16 cellular contexts compared by ENCODE assay signal in the genomic region with DNA sequence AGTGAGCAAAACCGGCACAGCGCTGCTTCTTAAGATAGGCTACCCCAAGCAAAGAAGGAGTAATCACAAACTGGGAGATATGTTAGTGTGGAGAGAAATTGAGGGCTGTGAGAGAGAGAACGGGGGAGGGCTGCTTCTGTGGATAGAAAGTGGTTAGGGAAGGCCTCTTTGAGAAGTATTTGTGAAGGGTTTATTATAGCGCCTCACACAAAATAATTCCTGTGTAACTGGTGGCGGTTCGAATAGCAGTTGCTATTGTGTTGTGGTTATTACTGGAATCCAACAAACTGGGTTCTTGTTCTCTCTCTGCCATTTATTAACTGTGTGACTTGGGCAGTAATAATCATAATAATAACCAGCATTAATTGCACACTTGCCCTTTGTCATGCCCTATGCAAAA. TPM values are rescaled to one million over a fixed set of nuclear protein-coding genes. Genes with fewer than 3 reads are reported as not detected.
DNase-seq lines count a peak whose midpoint lies in the region; ATAC-seq and TF ChIP-seq lines count a peak whose summit lies in the region.
"Had no signal": no experiment of that assay in that cellular context is flagged by ENCODE, and none has a peak within 500 bp of the region (broad histone marks: within the 10 kb centered on the region; RNA-seq: fewer than 3 reads in every experiment).

No MANE protein-coding gene starts in this region.

- DNase-seq in activated naive CD4-positive, alpha-beta T cell treated with anti-CD3 and anti-CD28 coated beads for 36 hours, result no peak
- no peak for DNase-seq in activated naive CD4-positive, alpha-beta T cell (lab: John Stamatoyannopoulos, UW)
- DNase-seq in GM23338 (ENCODE audit: low spot score) (no peak), myocyte (ENCODE audit: low read depth) (peak; percentile 63), NCI-H1436 (lab: John Stamatoyannopoulos, UW) (no peak), esophagus squamous epithelium (lab: John Stamatoyannopoulos, UW) (no peak)
- DNase-seq in stimulated activated naive B cell treated with anti-CD40 and anti-IgM and Interleukin-4, amounts not matched to agents 10 μg/mL and 1 μg/mL and 100 μg/mL, for 72 hours, result no peak
- no peak for DNase-seq in stimulated activated CD4-positive, alpha-beta T cell treated with anti-CD3 and anti-CD28 coated beads, Interleukin-4, amount 100 ng/mL, for 4 hours
- DNase-seq: CD8-positive, alpha-beta T cell; DMS79 treated with DMSO at 0.1 percent for 48 hours; H7; MG63; NCI-H1105 treated with DMSO at 0.1 percent for 48 hours; NCI-H187 treated with DMSO at 0.1 percent for 48 hours; NCI-H446; PC-3 had no signal

- WGBS in esophagus squamous epithelium, 2 donors, result 89% methylated on average over 6 of the region's 6 CpGs

- TF ChIP-seq CTCF in GM23338 (conservative IDR thresholded peaks at IDR 0.05; ENCODE audit: low read depth in 2 of 2), result no peak
- TF ChIP-seq CTCF in esophagus squamous epithelium (IDR thresholded peaks at IDR 0.05), result no peak

- no peaks in the 10 kb centered on the region for H3K27me3 Mint-ChIP-seq in activated naive CD4-positive, alpha-beta T cell treated with anti-CD3 and anti-CD28 coated beads for 36 hours (ENCODE audit: low read depth)
- H3K27me3 Mint-ChIP-seq in GM23338 (ENCODE audit: insufficient read depth, low read depth, poor library complexity), result peaks cover 25% of the 10 kb centered on the region
- H3K27me3 Mint-ChIP-seq in stimulated activated naive B cell treated with anti-CD40 and anti-IgM and Interleukin-4, amounts not matched to agents 10 μg/mL and 1 μg/mL and 100 μg/mL, for 72 hours, result no peaks in the 10 kb centered on the region

- peaks cover 31% of the 10 kb centered on the region for H3K27me3 ChIP-seq in GM23338 (ENCODE audit: insufficient read depth)
- H3K27me3 ChIP-seq in esophagus squamous epithelium, result no peaks in the 10 kb centered on the region
- H3K27me3 ChIP-seq: MG63 had no signal

- H3K79me2 ChIP-seq in GM23338 (replicated peaks; ENCODE audit: insufficient read depth), result no peaks in the 10 kb centered on the region

- peaks cover 31% of the 10 kb centered on the region for H3K4me1 Mint-ChIP-seq in activated naive CD4-positive, alpha-beta T cell treated with anti-CD3 and anti-CD28 coated beads for 36 hours (ENCODE audit: low read depth)
- H3K4me1 Mint-ChIP-seq in GM23338, result peaks cover 43% of the 10 kb centered on the region
- H3K4me1 Mint-ChIP-seq in stimulated activated naive B cell treated with anti-CD40 and anti-IgM and Interleukin-4, amounts not matched to agents 10 μg/mL and 1 μg/mL and 100 μg/mL, for 72 hours, result peaks cover 14 to 51% of the 10 kb centered on the region in 2 donors

- no peaks in the 10 kb centered on the region for H3K9me3 ChIP-seq in esophagus squamous epithelium
- H3K9me3 ChIP-seq: MG63 had no signal

- no peaks in the 10 kb centered on the region for H3K9me2 ChIP-seq in GM23338 (ENCODE audit: insufficient read depth)

- peaks cover 9% of the 10 kb centered on the region for H3F3A ChIP-seq in GM23338 (replicated peaks; ENCODE audit: low read depth)

- no peak for TF ChIP-seq POLR2A in esophagus squamous epithelium (IDR thresholded peaks at IDR 0.05)

- H3K4me1 ChIP-seq in GM23338 (ENCODE audit: insufficient read depth) (peaks cover 7% of the 10 kb centered on the region; the same call in 1 of the 2 replicates), esophagus squamous epithelium (peaks cover 0 to 40% (median 0%) of the 10 kb centered on the region in 3 donors)

- H3K4me3 ChIP-seq in GM23338 (peak overlapping the region; percentile 43), esophagus squamous epithelium (no peak overlapping the region)
- H3K4me3 ChIP-seq: MG63 had no signal

- no peak for ATAC-seq in GM23338
- no peak for ATAC-seq in stimulated activated naive B cell treated with anti-CD40 and anti-IgM and Interleukin-4, amounts not matched to agents 10 μg/mL and 1 μg/mL and 100 μg/mL, for 72 hours (replicated peaks)
- ATAC-seq: CD8-positive, alpha-beta T cell; PC-3 had no signal

- no peak overlapping the region for H3K4me3 Mint-ChIP-seq in activated naive CD4-positive, alpha-beta T cell treated with anti-CD3 and anti-CD28 coated beads for 36 hours
- no peak overlapping the region; the same call in 2 of the 3 replicates for H3K4me3 Mint-ChIP-seq in GM23338
- no peak overlapping the region for H3K4me3 Mint-ChIP-seq in stimulated activated naive B cell treated with anti-CD40 and anti-IgM and Interleukin-4, amounts not matched to agents 10 μg/mL and 1 μg/mL and 100 μg/mL, for 72 hours
- H3K4me3 Mint-ChIP-seq: CD8-positive, alpha-beta T cell had no signal

- no peaks in the 10 kb centered on the region for H3K9me3 Mint-ChIP-seq in activated naive CD4-positive, alpha-beta T cell treated with anti-CD3 and anti-CD28 coated beads for 36 hours
- H3K9me3 Mint-ChIP-seq in GM23338, result no peaks in the 10 kb centered on the region; the same call in 2 of the 3 replicates
- no peaks in the 10 kb centered on the region for H3K9me3 Mint-ChIP-seq in stimulated activated naive B cell treated with anti-CD40 and anti-IgM and Interleukin-4, amounts not matched to agents 10 μg/mL and 1 μg/mL and 100 μg/mL, for 72 hours
- H3K9me3 Mint-ChIP-seq: CD8-positive, alpha-beta T cell had no signal

- H3K36me3 ChIP-seq in GM23338 (ENCODE audit: insufficient read depth) (no peaks in the 10 kb centered on the region), esophagus squamous epithelium (peaks cover 28 to 100% (median 40%) of the 10 kb centered on the region in 3 donors)

- CTCF ChIA-PET in activated naive CD4-positive, alpha-beta T cell treated with anti-CD3 and anti-CD28 coated beads for 36 hours (lab: Charles Lee), result no interaction called here

- H3K27ac ChIP-seq in GM23338 (ENCODE audit: low read depth), result no peak overlapping the region
- no peak overlapping the region for H3K27ac ChIP-seq in esophagus squamous epithelium

- no peaks in the 10 kb centered on the region for H4K20me1 ChIP-seq in GM23338 (replicated peaks; ENCODE audit: insufficient read depth)

- H3K27ac Mint-ChIP-seq in activated naive CD4-positive, alpha-beta T cell treated with anti-CD3 and anti-CD28 coated beads for 36 hours, result peak overlapping the region; percentile 37
- H3K27ac Mint-ChIP-seq in GM23338, result no peak overlapping the region
- peak overlapping the region; percentile 27 for H3K27ac Mint-ChIP-seq in stimulated activated naive B cell treated with anti-CD40 and anti-IgM and Interleukin-4, amounts not matched to agents 10 μg/mL and 1 μg/mL and 100 μg/mL, for 72 hours
- H3K27ac Mint-ChIP-seq: CD8-positive, alpha-beta T cell had no signal

- H3K4me2 ChIP-seq in GM23338, result peak overlapping the region; percentile 71

- intact Hi-C loops in activated naive CD4-positive, alpha-beta T cell treated with anti-CD3 and anti-CD28 coated beads for 36 hours (cut with micrococcal nuclease), result no loop called here
- intact Hi-C loops in esophagus squamous epithelium (cut with DNase I), result no loop called here

- H3K36me3 Mint-ChIP-seq in activated naive CD4-positive, alpha-beta T cell treated with anti-CD3 and anti-CD28 coated beads for 36 hours (ENCODE audit: low read depth), result peaks cover 26% of the 10 kb centered on the region
- peaks cover 7% of the 10 kb centered on the region; the same call in 1 of the 3 replicates for H3K36me3 Mint-ChIP-seq in GM23338 (ENCODE audit: low read depth)
- H3K36me3 Mint-ChIP-seq in stimulated activated naive B cell treated with anti-CD40 and anti-IgM and Interleukin-4, amounts not matched to agents 10 μg/mL and 1 μg/mL and 100 μg/mL, for 72 hours, result peaks cover 57 to 62% of the 10 kb centered on the region in 2 donors

- H2AFZ ChIP-seq in GM23338, result no peak overlapping the region

TF ChIP-seq in GM23338, 12 proteins besides CTCF, POLR2A, EP300 and RAD21 (continues in another document):
- TF ChIP-seq EZH2phosphoT487 (IDR thresholded peaks at IDR 0.05; ENCODE audit: unreplicated experiment), result no peak

RNA-seq across cellular contexts. Expression of a gene that starts 9.2 kb away (rescaled TPM):
- 10 to 100 TPM; 35.1 to 35.8 TPM for total RNA-seq in activated naive CD4-positive, alpha-beta T cell treated with anti-CD3 and anti-CD28 coated beads for 36 hours
- 0.94 and 3.4 TPM in 2 replicates for total RNA-seq in GM23338 (2014; rRNA removed; shearing (Covaris generic))
- 8.9 and 9.9 TPM in 2 replicates for polyA plus RNA-seq in GM23338 (2016; fragmentation: Nextera tagmentation; extraction: Ambion mirVana)
- 3.7 and 6.2 TPM in 2 replicates for total RNA-seq in myocyte
- polyA plus RNA-seq in myocyte (2012), result 32.6 TPM
- 1 to 10 TPM; 4.9 to 8.3 (median 7.8) TPM for total RNA-seq in esophagus squamous epithelium

RNA-seq across cellular contexts. Expression of a gene that starts 15.9 kb away (rescaled TPM):
- 100 to 1,000 TPM; 170 to 177 TPM for total RNA-seq in activated naive CD4-positive, alpha-beta T cell treated with anti-CD3 and anti-CD28 coated beads for 36 hours
- total RNA-seq in GM23338 (2014; rRNA removed; shearing (Covaris generic)), result 2.8 and 3.3 TPM in 2 replicates
- 1.8 and 2.6 TPM in 2 replicates for polyA plus RNA-seq in GM23338 (2016; fragmentation: Nextera tagmentation; extraction: Ambion mirVana)
- total RNA-seq in myocyte (42.7 and 54.6 TPM in 2 replicates), esophagus squamous epithelium (10 to 100 TPM; 30.6 to 79.7 (median 35.1) TPM)
- polyA plus RNA-seq in myocyte (2012), result 59.5 TPM

RNA-seq across cellular contexts. Expression of a gene that starts 27.2 kb away (rescaled TPM):
- 1 to 10 TPM; 1.2 TPM for total RNA-seq in activated naive CD4-positive, alpha-beta T cell treated with anti-CD3 and anti-CD28 coated beads for 36 hours
- 21.1 and 23.4 TPM in 2 replicates for total RNA-seq in GM23338 (2014; rRNA removed; shearing (Covaris generic))
- 51.9 and 60.9 TPM in 2 replicates for polyA plus RNA-seq in GM23338 (2016; fragmentation: Nextera tagmentation; extraction: Ambion mirVana)
- total RNA-seq in myocyte (2.0 and 2.3 TPM in 2 replicates), esophagus squamous epithelium (10 to 100 TPM in 1 of 4 donors, 1 to 10 TPM in 3; 2.5 to 11.8 (median 3.4) TPM)
- polyA plus RNA-seq in myocyte (2012), result 46.0 TPM
- total RNA-seq: CD8-positive, alpha-beta T cell had no signal

RNA-seq across cellular contexts. Expression of a gene that starts 31.6 kb away (rescaled TPM):
- total RNA-seq in activated naive CD4-positive, alpha-beta T cell treated with anti-CD3 and anti-CD28 coated beads for 36 hours, result 100 to 1,000 TPM; 368 to 369 TPM
- 250 and 270 TPM in 2 replicates for total RNA-seq in GM23338 (2014; rRNA removed; shearing (Covaris generic))
- polyA plus RNA-seq in GM23338 (2016; fragmentation: Nextera tagmentation; extraction: Ambion mirVana), result 523 and 558 TPM in 2 replicates
- 165 and 179 TPM in 2 replicates for total RNA-seq in myocyte
- 229 TPM for polyA plus RNA-seq in myocyte (2012)
- 100 to 1,000 TPM; 128 to 177 (median 145) TPM for total RNA-seq in esophagus squamous epithelium

RNA-seq across cellular contexts. Expression of a gene that starts 46.2 kb away (rescaled TPM):
- total RNA-seq in activated naive CD4-positive, alpha-beta T cell treated with anti-CD3 and anti-CD28 coated beads for 36 hours, result 10 to 100 TPM; 17.6 to 19.2 TPM
- 1.7 and 2.4 TPM in 2 replicates for total RNA-seq in GM23338 (2014; rRNA removed; shearing (Covaris generic))
- 0.42 and 0.82 TPM in 2 replicates for polyA plus RNA-seq in GM23338 (2016; fragmentation: Nextera tagmentation; extraction: Ambion mirVana)
- total RNA-seq in myocyte, result 0.94 and 1.2 TPM in 2 replicates
- polyA plus RNA-seq in myocyte (2012), result 1.1 TPM
- total RNA-seq in esophagus squamous epithelium, result 1 to 10 TPM; 1.8 to 3.2 (median 2.8) TPM
